7 cellular contexts compared by ENCODE assay signal in the genomic region with DNA sequence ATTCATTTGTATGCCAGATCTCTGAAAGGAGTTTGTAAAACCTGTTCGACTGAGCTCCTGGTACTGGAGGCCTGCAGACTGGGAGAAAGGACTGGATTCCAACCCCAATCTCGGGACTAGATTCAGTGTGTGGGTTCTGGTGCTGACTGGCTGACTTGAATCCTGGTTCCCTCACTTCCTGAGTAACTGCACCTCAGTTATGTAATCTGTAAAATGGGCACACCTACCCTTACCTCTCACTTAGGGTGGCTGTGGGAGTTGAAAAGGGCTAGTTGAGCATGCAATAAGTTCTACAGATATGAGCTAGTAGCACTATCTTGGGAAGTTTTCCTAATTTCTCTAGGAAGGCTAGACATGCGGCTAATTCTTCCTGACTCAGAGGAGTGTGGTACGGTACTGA.
"Had no signal": no experiment of that assay in that cellular context is flagged by ENCODE, and none has a peak within 500 bp of the region (broad histone marks: within the 10 kb centered on the region; RNA-seq: fewer than 3 reads in every experiment).

No MANE protein-coding gene starts in this region.

- H3K9ac ChIP-seq: GM23248 had no signal

- FAIRE-seq: H54, HTR-8/SVneo had no signal

- H2AFZ ChIP-seq: GM23248 had no signal

- H3K4me3 ChIP-seq: GM23248 had no signal

- DNase-seq: GM23248, GOT3, H9, HCEC 1CT, KG1 had no signal

- H3K27ac ChIP-seq: GM23248 had no signal
